In the genomic region with DNA sequence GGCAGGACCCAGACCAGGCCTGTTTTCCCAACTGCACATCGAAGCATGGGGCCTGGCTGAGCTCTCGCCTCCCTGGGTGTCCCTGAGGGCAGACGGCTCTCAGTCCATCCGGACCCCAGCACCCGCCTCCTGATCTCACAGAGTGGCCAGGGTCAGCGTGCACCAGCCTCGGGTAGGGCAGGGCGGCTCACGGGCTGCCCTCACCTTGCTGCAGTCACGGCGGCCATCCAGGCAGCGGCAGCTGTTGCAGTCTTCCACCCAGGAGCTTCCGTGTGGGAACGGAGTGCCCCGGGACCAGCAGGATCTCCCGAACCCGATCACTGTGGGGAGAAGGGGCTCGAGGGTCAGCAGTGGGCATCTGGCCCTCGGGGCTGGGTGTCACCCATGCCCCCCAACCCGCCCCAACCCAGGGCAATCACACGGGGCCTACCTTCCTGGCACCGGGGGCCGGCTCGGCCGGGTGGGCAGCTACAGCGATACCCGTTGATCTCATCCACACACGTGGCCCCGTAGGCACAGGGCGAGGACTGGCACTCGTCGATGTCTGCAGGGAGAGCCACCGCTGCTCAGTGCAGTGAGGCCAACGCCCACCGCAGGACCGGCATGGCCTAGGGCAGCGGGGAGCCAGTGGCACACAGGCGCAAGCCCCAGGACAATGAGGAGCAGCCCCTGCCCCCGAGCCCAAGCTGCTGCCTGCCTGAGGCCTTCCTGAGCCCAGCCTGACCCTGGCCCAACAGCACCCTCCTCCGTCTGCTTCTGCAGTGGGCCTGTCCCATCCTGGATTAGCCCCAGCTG, we compare ENCODE assay signal across 28 cellular contexts. TPM values are rescaled to one million over a fixed set of nuclear protein-coding genes. Genes with fewer than 3 reads are reported as not detected.
A peak's percentile ranks its signal among the peaks of the same experiment; 100 is the strongest.
DNase-seq lines count a peak whose midpoint lies in the region; ATAC-seq, FAIRE-seq and TF ChIP-seq lines count a peak whose summit lies in the region.
"Had no signal": no experiment of that assay in that cellular context is flagged by ENCODE, and none has a peak within 500 bp of the region (broad histone marks: within the 10 kb centered on the region; RNA-seq: fewer than 3 reads in every experiment).

No MANE protein-coding gene starts in this region.

- H3K9me2 ChIP-seq in SK-N-SH = no peaks in the 10 kb centered on the region

- intact Hi-C loops in prostate gland (cut with DNase I) (no loop called here), sciatic nerve (cut with DNase I) (no loop called here)

- peak; percentile 16; the same call in 2 of the 3 replicates for ATAC-seq in SK-N-SH treated with all-trans-retinoic acid at 6 μM for 48 hours
- no peak for ATAC-seq in sciatic nerve
- ATAC-seq: activated naive CD8-positive, alpha-beta T cell treated with anti-CD3 and anti-CD28 coated beads, Interleukin-2, amount 50 U/mL, for 24 hours; body of pancreas; left lobe of liver had no signal

- no peak for TF ChIP-seq EP300 in SK-N-SH (IDR thresholded peaks at IDR 0.05; ENCODE audit: borderline replicate concordance in 1 of 2, low read depth in 1 of 2, low read length in 1 of 2)

- H3K4me2 ChIP-seq in SK-N-SH = no peak overlapping the region

- CTCF ChIA-PET in SK-N-SH (lab: Yijun Ruan, JAX) = interaction anchor here (0.6 to 1.4 kb wide), 3 partner anchors 14 to 101 kb away, joined by 3 to 5 read pairs (median 3); no protein-coding TSS in a partner anchor

- TF ChIP-seq CTCF in SK-N-SH (IDR thresholded peaks at IDR 0.05) = no peak
- TF ChIP-seq CTCF in GM12865 (IDR thresholded peaks at IDR 0.05; ENCODE audit: insufficient read depth, low read depth, low read length, missing control alignments) = peak; percentile 8
- TF ChIP-seq CTCF in glutamatergic neuron (IDR thresholded peaks at IDR 0.05; ENCODE audit: partially characterized antibody, unreplicated experiment) = no peak
- no peak for TF ChIP-seq CTCF in nephron progenitor cell (IDR thresholded peaks at IDR 0.05)
- no peak for TF ChIP-seq CTCF in prostate gland (IDR thresholded peaks at IDR 0.05)

- no peak overlapping the region for H3K4me3 ChIP-seq in SK-N-SH (ENCODE audit: low read depth in 2 of 2, low read length in 1 of 2)
- H3K4me3 ChIP-seq in GM12865 (ENCODE audit: low read depth, low read length) = no peak overlapping the region
- H3K4me3 ChIP-seq in prostate gland = no peak overlapping the region
- H3K4me3 ChIP-seq: body of pancreas had no signal

- H3K9me3 Mint-ChIP-seq in glutamatergic neuron (ENCODE audit: unreplicated experiment) (peaks cover 1% of the 10 kb centered on the region), nephron progenitor cell (peaks cover 8% of the 10 kb centered on the region)
- H3K9me3 Mint-ChIP-seq: activated naive CD8-positive, alpha-beta T cell treated with anti-CD3 and anti-CD28 coated beads, Interleukin-2, amount 50 U/mL, for 24 hours; T-helper 2 cell treated with Interferon-gamma antibody and Interleukin-4, amounts not matched to agents 5 μg/mL and 100 μg/mL, for 36 hours; type B pancreatic cell had no signal

- H3K27ac Mint-ChIP-seq in glutamatergic neuron (ENCODE audit: unreplicated experiment) = no peak overlapping the region
- H3K27ac Mint-ChIP-seq in nephron progenitor cell = no peak overlapping the region
- H3K27ac Mint-ChIP-seq: activated CD4-positive, alpha-beta memory T cell treated with anti-CD3 and anti-CD28 coated beads for 36 hours; activated naive CD8-positive, alpha-beta T cell treated with anti-CD3 and anti-CD28 coated beads, Interleukin-2, amount 50 U/mL, for 24 hours; nephron; T-helper 2 cell treated with Interferon-gamma antibody and Interleukin-4, amounts not matched to agents 5 μg/mL and 100 μg/mL, for 36 hours; type B pancreatic cell had no signal

- H2AFZ ChIP-seq in SK-N-SH (ENCODE audit: low read depth) = no peak overlapping the region
- H2AFZ ChIP-seq: parathyroid adenoma had no signal

- no peak overlapping the region for H3K27ac ChIP-seq in SK-N-SH (ENCODE audit: low read depth in 2 of 2, low read length in 1 of 2)
- no peak overlapping the region for H3K27ac ChIP-seq in prostate gland
- H3K27ac ChIP-seq: 22Rv1, body of pancreas, parathyroid adenoma had no signal

- H3K36me3 Mint-ChIP-seq in glutamatergic neuron (ENCODE audit: unreplicated experiment) (peaks cover 7% of the 10 kb centered on the region), nephron progenitor cell (ENCODE audit: low read depth) (peaks cover 5% of the 10 kb centered on the region)
- H3K36me3 Mint-ChIP-seq: type B pancreatic cell had no signal

- H3K36me3 ChIP-seq in SK-N-SH (replicated peaks in 1 of 2; ENCODE audit: control insufficient read depth in 1 of 2, insufficient read depth in 2 of 2, low read length in 1 of 2) (no peaks in the 10 kb centered on the region), prostate gland (no peaks in the 10 kb centered on the region)

- 66% methylated on average over 12 of the region's 40 CpGs for WGBS in SK-N-SH (ENCODE audit: low lambda C conversion rate)
- WGBS in prostate gland = 91% methylated on average over 39 of the region's 40 CpGs

- no peaks in the 10 kb centered on the region for H4K20me1 ChIP-seq in SK-N-SH (ENCODE audit: insufficient read depth)

- no peaks in the 10 kb centered on the region for H3K9me3 ChIP-seq in SK-N-SH
- H3K9me3 ChIP-seq in prostate gland = no peaks in the 10 kb centered on the region
- H3K9me3 ChIP-seq: body of pancreas had no signal

- H3K79me2 ChIP-seq in SK-N-SH (ENCODE audit: insufficient read depth) = no peaks in the 10 kb centered on the region
- H3K79me2 ChIP-seq: parathyroid adenoma had no signal

- no peaks in the 10 kb centered on the region for H3F3A ChIP-seq in SK-N-SH (replicated peaks; ENCODE audit: insufficient read depth)

- H3K4me3 Mint-ChIP-seq in glutamatergic neuron (ENCODE audit: unreplicated experiment) (no peak overlapping the region), nephron progenitor cell (no peak overlapping the region)
- H3K4me3 Mint-ChIP-seq: activated CD4-positive, alpha-beta memory T cell treated with anti-CD3 and anti-CD28 coated beads for 36 hours; activated naive CD8-positive, alpha-beta T cell treated with anti-CD3 and anti-CD28 coated beads, Interleukin-2, amount 50 U/mL, for 24 hours; nephron; T-helper 2 cell treated with Interferon-gamma antibody and Interleukin-4, amounts not matched to agents 5 μg/mL and 100 μg/mL, for 36 hours; type B pancreatic cell had no signal

- no peak overlapping the region for H3K9ac ChIP-seq in SK-N-SH
- H3K9ac ChIP-seq: parathyroid adenoma had no signal

- DNase-seq in SK-N-SH = no peak
- no peak for DNase-seq in GM12865 (ENCODE audit: low read depth)
- DNase-seq in glutamatergic neuron = peak; percentile 23
- DNase-seq in nephron progenitor cell = peak; percentile 4
- no peak for DNase-seq in prostate gland (ENCODE audit: low spot score)
- no peak for DNase-seq in HTR-8/SVneo (ENCODE audit: insufficient read length, low spot score)
- DNase-seq in sciatic nerve (ENCODE audit: low spot score) = no peak
- DNase-seq: activated CD4-positive, alpha-beta memory T cell treated with anti-CD3 and anti-CD28 coated beads for 36 hours; activated CD8-positive, alpha-beta memory T cell treated with anti-CD3 and anti-CD28 coated beads, Interleukin-2, amount 50 U/mL, for 48 hours; activated naive CD8-positive, alpha-beta T cell treated with anti-CD3 and anti-CD28 coated beads, Interleukin-2, amount 50 U/mL, for 24 hours; effector CD4-positive, alpha-beta T cell; erythroblast; foreskin fibroblast; Karpas-422; NCI-H146; NCI-H2171; NCI-H69; RPMI8226 had no signal

- TF ChIP-seq POLR2A in prostate gland (IDR thresholded peaks at IDR 0.05) = no peak

- no peak for FAIRE-seq in HTR-8/SVneo (lab: Jason Lieb, UNC)
- FAIRE-seq: G401.6, H54 had no signal

- H3K4me1 ChIP-seq in SK-N-SH (ENCODE audit: control insufficient read depth in 1 of 2, insufficient read depth in 2 of 2, low read depth in 1 of 2, low read length in 1 of 2) (peaks cover 0 to 13% of the 10 kb centered on the region in 2 experiments; a peak in 1 of 4 replicates), prostate gland (replicated peaks) (no peaks in the 10 kb centered on the region)
- H3K4me1 ChIP-seq: body of pancreas, parathyroid adenoma had no signal

- no peaks in the 10 kb centered on the region for H3K27me3 ChIP-seq in SK-N-SH (ENCODE audit: insufficient read depth)
- no peaks in the 10 kb centered on the region for H3K27me3 ChIP-seq in prostate gland (replicated peaks; ENCODE audit: insufficient read depth)
- H3K27me3 ChIP-seq: body of pancreas had no signal

- TF ChIP-seq RAD21 in SK-N-SH (IDR thresholded peaks at IDR 0.05; ENCODE audit: low read length) = no peak

- H3K27me3 Mint-ChIP-seq in glutamatergic neuron (ENCODE audit: unreplicated experiment) = peaks cover 8% of the 10 kb centered on the region
- H3K27me3 Mint-ChIP-seq in nephron progenitor cell (ENCODE audit: low read depth, poor library complexity) = no peaks in the 10 kb centered on the region
- H3K27me3 Mint-ChIP-seq: activated CD4-positive, alpha-beta memory T cell treated with anti-CD3 and anti-CD28 coated beads for 36 hours; activated naive CD8-positive, alpha-beta T cell treated with anti-CD3 and anti-CD28 coated beads, Interleukin-2, amount 50 U/mL, for 24 hours; type B pancreatic cell had no signal

- POLR2A ChIA-PET in SK-N-SH (lab: Yijun Ruan, JAX) = interaction anchor here (0.6 kb wide), 1 partner anchor 149 kb away, joined by 3 read pairs; no protein-coding TSS in a partner anchor

- H3K4me1 Mint-ChIP-seq in glutamatergic neuron (ENCODE audit: low read depth, unreplicated experiment) (no peaks in the 10 kb centered on the region), nephron progenitor cell (no peaks in the 10 kb centered on the region)
- H3K4me1 Mint-ChIP-seq: activated naive CD8-positive, alpha-beta T cell treated with anti-CD3 and anti-CD28 coated beads, Interleukin-2, amount 50 U/mL, for 24 hours; nephron had no signal

TF ChIP-seq in SK-N-SH treated with all-trans-retinoic acid at 6 μM for 48 hours, 23 proteins besides CTCF, POLR2A, EP300 and RAD21 (continues in another document):
- no peak for TF ChIP-seq ESRRG (CRISPR knock-in tag; IDR thresholded peaks at IDR 0.05)

TF ChIP-seq in SK-N-SH, 30 proteins besides CTCF, POLR2A, EP300 and RAD21 (continues in another document):
- no peak for TF ChIP-seq ELF1 (IDR thresholded peaks at IDR 0.05)
- no peak for TF ChIP-seq NFIC (IDR thresholded peaks at IDR 0.05; ENCODE audit: borderline replicate concordance)
- TF ChIP-seq SIN3A (IDR thresholded peaks at IDR 0.05; ENCODE audit: borderline replicate concordance, low read depth, low read length) = no peak
- no peak for TF ChIP-seq FOSL2 (IDR thresholded peaks at IDR 0.05; ENCODE audit: borderline replicate concordance, low read depth)
- no peak for TF ChIP-seq POLR2AphosphoS5 (IDR thresholded peaks at IDR 0.05; ENCODE audit: low read depth, low read length)

RNA-seq across cellular contexts. Expression of a gene that starts 22.2 kb away (rescaled TPM):
- polyA plus RNA-seq in SK-N-SH (2012; rRNA removed) = 1.7 TPM in 2 replicates
- 0.55 and 0.77 TPM in 2 replicates for polyA plus RNA-seq in SK-N-SH (2012; cell fraction: cytosol; rRNA removed)
- 8.9 and 10.2 TPM in 2 replicates for polyA plus RNA-seq in SK-N-SH (2012; cell fraction: nucleus; rRNA removed)
- total RNA-seq in glutamatergic neuron (ENCODE audit: unreplicated experiment) = 84.1 TPM
- 10 to 100 TPM; 26.8 to 30.5 TPM for total RNA-seq in prostate gland
- total RNA-seq in sciatic nerve = 24.9 TPM

RNA-seq across cellular contexts. Expression of a gene that starts 34.7 kb away (rescaled TPM):
- polyA plus RNA-seq in SK-N-SH (2012; rRNA removed) = 15.8 and 18.4 TPM in 2 replicates
- 8.1 and 11.3 TPM in 2 replicates for polyA plus RNA-seq in SK-N-SH (2012; cell fraction: cytosol; rRNA removed)
- 27.3 and 44.1 TPM in 2 replicates for polyA plus RNA-seq in SK-N-SH (2012; cell fraction: nucleus; rRNA removed)
- 114 TPM for total RNA-seq in glutamatergic neuron (ENCODE audit: unreplicated experiment)
- total RNA-seq in prostate gland = 10 to 100 TPM; 32.9 to 36.5 TPM
- 21.7 TPM for total RNA-seq in sciatic nerve

Comparison
In these comparisons a context has a peak if more than half of its experiments do, and no peak if none do; other contexts are left out.
1. DNase-seq: peak in glutamatergic neuron (single experiment) and nephron progenitor cell (single experiment); none in SK-N-SH (single experiment), GM12865 (single experiment), prostate gland (single experiment), HTR-8/SVneo (single experiment) and sciatic nerve (single experiment).